Comparison of ENCODE assay signal across 24 cellular contexts in the genomic region with DNA sequence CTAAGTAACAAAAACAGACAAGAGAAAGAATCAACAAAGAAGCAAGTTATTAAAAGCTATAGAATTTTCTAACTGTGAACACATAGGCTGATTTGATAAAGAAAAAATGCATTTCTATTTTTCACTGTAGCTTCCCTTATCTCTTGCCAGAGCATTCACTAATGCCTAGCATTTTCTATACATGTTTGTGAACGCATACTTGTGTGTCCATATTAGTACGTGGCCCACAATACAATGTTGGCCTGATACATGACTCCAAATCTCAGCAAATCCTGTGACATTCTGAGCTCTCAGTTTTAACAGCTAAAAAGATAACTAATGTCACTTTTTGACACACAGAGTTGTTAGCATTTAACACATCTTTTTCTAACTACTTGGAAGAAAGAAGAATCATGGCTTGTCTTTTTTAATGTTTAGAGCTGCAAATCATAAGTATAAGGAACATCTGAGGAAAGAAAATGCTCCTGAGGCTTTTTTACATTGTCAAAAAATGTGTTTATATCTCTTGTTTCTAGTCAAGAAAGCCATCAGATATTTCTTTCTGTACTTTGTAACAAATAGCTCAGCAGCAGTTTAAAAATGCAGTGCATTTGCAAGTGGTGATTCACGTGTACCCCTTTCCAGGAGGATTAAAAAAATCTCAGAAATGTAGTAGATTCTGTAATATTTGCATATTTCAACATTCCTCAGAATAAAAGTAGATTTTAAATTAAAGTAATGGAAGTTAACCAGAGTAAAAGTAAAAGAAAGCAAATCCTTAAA.
A peak's percentile ranks its signal among the peaks of the same experiment; 100 is the strongest.
DNase-seq lines count a peak whose midpoint lies in the region; ATAC-seq, FAIRE-seq and TF ChIP-seq lines count a peak whose summit lies in the region.
"Had no signal": no experiment of that assay in that cellular context is flagged by ENCODE, and none has a peak within 500 bp of the region (broad histone marks: within the 10 kb centered on the region; RNA-seq: fewer than 3 reads in every experiment).

No MANE protein-coding gene starts in this region.

- H3K23ac ChIP-seq in neuronal stem cell (ENCODE audit: low read depth, low read length, poor library complexity): no peak overlapping the region

- no peaks in the 10 kb centered on the region for H3K36me3 ChIP-seq in SK-N-MC (ENCODE audit: insufficient read depth, low read length)
- no peaks in the 10 kb centered on the region for H3K36me3 ChIP-seq in endothelial cell of umbilical vein (ENCODE audit: control insufficient read depth in 2 of 2, extremely low read depth in 1 of 2, insufficient read depth in 2 of 2, low read length in 2 of 2)
- H3K36me3 ChIP-seq in neuronal stem cell (replicated peaks in 1 of 2; ENCODE audit: control insufficient read depth in 2 of 2, insufficient read depth in 2 of 2, low read length in 2 of 2): no peaks in the 10 kb centered on the region
- H3K36me3 ChIP-seq: thoracic aorta, WERI-Rb-1 had no signal

- H4K20me1 ChIP-seq in endothelial cell of umbilical vein (replicated peaks; ENCODE audit: control insufficient read depth, extremely low read depth, insufficient read depth, low read length): no peaks in the 10 kb centered on the region

- no peak overlapping the region for H2BK15ac ChIP-seq in neuronal stem cell (ENCODE audit: low read length)

- no peak overlapping the region for H3K4ac ChIP-seq in neuronal stem cell (ENCODE audit: low read length)

- dilution Hi-C loops in endothelial cell of umbilical vein (cut with MboI; ENCODE audit: extremely low pct_ligation_motif_present, low sequenced_read_pairs): no loop called here

- peak; percentile 32 for DNase-seq in GM03348 (ENCODE audit: low spot score)
- no peak for DNase-seq in SK-N-MC (ENCODE audit: low read depth, low spot score)
- DNase-seq in endothelial cell of umbilical vein (ENCODE audit: low read depth, low spot score): peak; percentile 0
- no peak for DNase-seq in neuronal stem cell (ENCODE audit: low spot score)
- no peak for DNase-seq in NCI-H2171 (lab: John Stamatoyannopoulos, UW)
- DNase-seq: activated CD8-positive, alpha-beta memory T cell treated with anti-CD3 and anti-CD28 coated beads, Interleukin-2, amount 50 U/mL, for 48 hours; caudate nucleus; CD4-positive, alpha-beta memory T cell; erythroblast; H9; natural killer cell; NCI-H146; NCI-H2227 treated with DMSO at 0.1 percent for 48 hours; NCI-H82; SIG-M5; stimulated activated naive B cell treated with anti-CD40 and anti-IgM and Interleukin-4, amounts not matched to agents 10 μg/mL and 1 μg/mL and 100 μg/mL, for 72 hours; WERI-Rb-1 had no signal

- WGBS in neuronal stem cell (ENCODE audit: extremely low coverage in 2 of 2, insufficient read length in 2 of 2, insufficient replicate concordance in 1 of 2), 2 donors: no CpG with 5 or more reads among the region's 3 CpGs

- H3K9me1 ChIP-seq in endothelial cell of umbilical vein (replicated peaks; ENCODE audit: control insufficient read depth, extremely low read depth, insufficient read depth, low read length): no peaks in the 10 kb centered on the region

- peak overlapping the region; percentile 58 for H3K27ac ChIP-seq in SK-N-MC
- no peak overlapping the region for H3K27ac ChIP-seq in endothelial cell of umbilical vein (ENCODE audit: insufficient read depth, low read depth, low read length)
- no peak overlapping the region for H3K27ac ChIP-seq in neuronal stem cell (replicated peaks; ENCODE audit: low read length)
- H3K27ac ChIP-seq: parathyroid adenoma, thoracic aorta, WERI-Rb-1 had no signal

- H2BK5ac ChIP-seq in neuronal stem cell (ENCODE audit: low read length): no peak overlapping the region

- no peak overlapping the region for H2BK12ac ChIP-seq in neuronal stem cell (ENCODE audit: low read length)

- peak overlapping the region; percentile 25 for H3K9ac ChIP-seq in SK-N-MC (ENCODE audit: insufficient read length)
- H3K9ac ChIP-seq in endothelial cell of umbilical vein (replicated peaks; ENCODE audit: extremely low read depth, insufficient read depth, low read length): no peak overlapping the region
- no peak overlapping the region for H3K9ac ChIP-seq in neuronal stem cell (ENCODE audit: low read depth, low read length, poor library complexity)
- H3K9ac ChIP-seq: parathyroid adenoma had no signal

- intact Hi-C loops in endothelial cell of umbilical vein (cut with micrococcal nuclease): no loop called here

- POLR2A ChIA-PET in endothelial cell of umbilical vein (lab: Charles Lee): no interaction called here

- H3K4me2 ChIP-seq in endothelial cell of umbilical vein (ENCODE audit: insufficient read depth, low read length): no peak overlapping the region
- no peak overlapping the region for H3K4me2 ChIP-seq in neuronal stem cell (ENCODE audit: insufficient read depth, low read length, poor library complexity, severe bottlenecking)

- H3K27me3 ChIP-seq in endothelial cell of umbilical vein (ENCODE audit: control insufficient read depth in 2 of 2, insufficient read depth in 2 of 2, low read length in 2 of 2) (no peaks in the 10 kb centered on the region), neuronal stem cell (ENCODE audit: control insufficient read depth in 3 of 3, insufficient read depth in 3 of 3, low read depth in 1 of 3, low read length in 3 of 3) (no peaks in the 10 kb centered on the region)

- TF ChIP-seq CTCF in endothelial cell of umbilical vein (IDR thresholded peaks at IDR 0.05; ENCODE audit: extremely low read depth in 1 of 2, insufficient read depth in 1 of 2, low read depth in 1 of 2, low read length in 2 of 2): no peak

- no peaks in the 10 kb centered on the region for H3K9me3 ChIP-seq in SK-N-MC (ENCODE audit: low read depth, low read length)
- no peaks in the 10 kb centered on the region for H3K9me3 ChIP-seq in endothelial cell of umbilical vein (replicated peaks; ENCODE audit: control insufficient read depth, insufficient read depth, low read length)
- no peaks in the 10 kb centered on the region for H3K9me3 ChIP-seq in neuronal stem cell (replicated peaks in 1 of 2; ENCODE audit: control insufficient read depth in 2 of 2, insufficient read depth in 1 of 2, low read depth in 1 of 2, low read length in 2 of 2)
- H3K9me3 ChIP-seq: thoracic aorta had no signal

- no peak for FAIRE-seq in endothelial cell of umbilical vein (lab: Jason Lieb, UNC)
- FAIRE-seq: GM12892 had no signal

- peaks cover 25% of the 10 kb centered on the region for H3K4me1 ChIP-seq in endothelial cell of umbilical vein (ENCODE audit: control insufficient read depth, extremely low read depth, insufficient read depth, low read length)
- H3K4me1 ChIP-seq in neuronal stem cell (ENCODE audit: control insufficient read depth in 2 of 2, insufficient read depth in 1 of 2, low read depth in 1 of 2, low read length in 2 of 2): no peaks in the 10 kb centered on the region
- H3K4me1 ChIP-seq: parathyroid adenoma had no signal

- H2AK5ac ChIP-seq in neuronal stem cell (ENCODE audit: low read depth, low read length): no peak overlapping the region

- H3K14ac ChIP-seq in neuronal stem cell (ENCODE audit: low read length): no peak overlapping the region

- no peaks in the 10 kb centered on the region for H3K79me1 ChIP-seq in neuronal stem cell (ENCODE audit: low read depth, low read length)

- no peak overlapping the region for H4K91ac ChIP-seq in neuronal stem cell (ENCODE audit: low read depth, low read length, poor library complexity)

- H2AFZ ChIP-seq in endothelial cell of umbilical vein (ENCODE audit: low read depth, low read length) (no peak overlapping the region), neuronal stem cell (ENCODE audit: low read length) (peak overlapping the region; percentile 28)
- H2AFZ ChIP-seq: parathyroid adenoma had no signal

- BruUV-seq in endothelial cell of umbilical vein (replicated peaks; lab: Mats Ljungman, UMichigan): no TSS peak

- no peak for TF ChIP-seq POLR2A in endothelial cell of umbilical vein (IDR thresholded peaks at IDR 0.05; ENCODE audit: low read depth, low read length)

- CTCF ChIA-PET in endothelial cell of umbilical vein (lab: Charles Lee): interaction anchor here (1.3 kb wide), 1 partner anchor 25 kb away, joined by 5 read pairs; no protein-coding TSS in a partner anchor

- H2BK120ac ChIP-seq in neuronal stem cell (ENCODE audit: low read depth, low read length): no peak overlapping the region

- H3K4me3 ChIP-seq in SK-N-MC: no peak overlapping the region
- H3K4me3 ChIP-seq in endothelial cell of umbilical vein (replicated peaks in 1 of 3; ENCODE audit: insufficient read depth in 1 of 3, low read depth in 1 of 3, low read length in 3 of 3): no peak overlapping the region
- H3K4me3 ChIP-seq in neuronal stem cell (ENCODE audit: low read length in 2 of 2): no peak overlapping the region
- H3K4me3 ChIP-seq: thoracic aorta had no signal

- H4K8ac ChIP-seq in neuronal stem cell (ENCODE audit: low read depth, low read length): no peak overlapping the region

- ATAC-seq in GM19463 (IDR thresholded peaks at IDR 0.05; ENCODE audit: unreplicated experiment): no peak
- no peak for ATAC-seq in HG03342 (IDR thresholded peaks at IDR 0.05; ENCODE audit: unreplicated experiment)
- ATAC-seq in HG03565 (IDR thresholded peaks at IDR 0.05; ENCODE audit: unreplicated experiment): no peak
- ATAC-seq: natural killer cell; sciatic nerve; stimulated activated naive B cell treated with anti-CD40 and anti-IgM and Interleukin-4, amounts not matched to agents 10 μg/mL and 1 μg/mL and 100 μg/mL, for 72 hours had no signal

- H3K79me2 ChIP-seq in endothelial cell of umbilical vein (ENCODE audit: control insufficient read depth, insufficient read depth, low read length): no peaks in the 10 kb centered on the region
- H3K79me2 ChIP-seq: parathyroid adenoma had no signal

- H3K18ac ChIP-seq in neuronal stem cell (ENCODE audit: low read length): no peak overlapping the region

TF ChIP-seq in endothelial cell of umbilical vein, 7 proteins besides CTCF, POLR2A, EP300 and RAD21:
- TF ChIP-seq, protein P1, sequence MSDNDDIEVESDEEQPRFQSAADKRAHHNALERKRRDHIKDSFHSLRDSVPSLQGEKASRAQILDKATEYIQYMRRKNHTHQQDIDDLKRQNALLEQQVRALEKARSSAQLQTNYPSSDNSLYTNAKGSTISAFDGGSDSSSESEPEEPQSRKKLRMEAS (IDR thresholded peaks at IDR 0.05; ENCODE audit: insufficient read depth, insufficient read length): no peak
- TF ChIP-seq JUN (IDR thresholded peaks at IDR 0.05; ENCODE audit: borderline replicate concordance, insufficient read depth, insufficient read length, low read depth) (no peak), MYC (IDR thresholded peaks at IDR 0.05; ENCODE audit: low read depth, low read length) (no peak), EZH2 (IDR thresholded peaks at IDR 0.05; ENCODE audit: borderline replicate concordance, low read depth, low read length, severe bottlenecking) (no peak), POLR2AphosphoS5 (IDR thresholded peaks at IDR 0.05; ENCODE audit: insufficient read depth, low read depth, low read length) (no peak), GATA2 (IDR thresholded peaks at IDR 0.05; ENCODE audit: insufficient read depth, insufficient read length, low read depth, low read length) (no peak), FOS (IDR thresholded peaks at IDR 0.05; ENCODE audit: borderline replicate concordance, insufficient read depth, low read length) (no peak)

Comparison
In these comparisons a context has a peak if more than half of its experiments do, and no peak if none do; other contexts are left out.
1. DNase-seq: peak in GM03348 (single experiment) and endothelial cell of umbilical vein (single experiment); none in SK-N-MC (single experiment), neuronal stem cell (single experiment) and NCI-H2171 (single experiment).